In the genomic region with DNA sequence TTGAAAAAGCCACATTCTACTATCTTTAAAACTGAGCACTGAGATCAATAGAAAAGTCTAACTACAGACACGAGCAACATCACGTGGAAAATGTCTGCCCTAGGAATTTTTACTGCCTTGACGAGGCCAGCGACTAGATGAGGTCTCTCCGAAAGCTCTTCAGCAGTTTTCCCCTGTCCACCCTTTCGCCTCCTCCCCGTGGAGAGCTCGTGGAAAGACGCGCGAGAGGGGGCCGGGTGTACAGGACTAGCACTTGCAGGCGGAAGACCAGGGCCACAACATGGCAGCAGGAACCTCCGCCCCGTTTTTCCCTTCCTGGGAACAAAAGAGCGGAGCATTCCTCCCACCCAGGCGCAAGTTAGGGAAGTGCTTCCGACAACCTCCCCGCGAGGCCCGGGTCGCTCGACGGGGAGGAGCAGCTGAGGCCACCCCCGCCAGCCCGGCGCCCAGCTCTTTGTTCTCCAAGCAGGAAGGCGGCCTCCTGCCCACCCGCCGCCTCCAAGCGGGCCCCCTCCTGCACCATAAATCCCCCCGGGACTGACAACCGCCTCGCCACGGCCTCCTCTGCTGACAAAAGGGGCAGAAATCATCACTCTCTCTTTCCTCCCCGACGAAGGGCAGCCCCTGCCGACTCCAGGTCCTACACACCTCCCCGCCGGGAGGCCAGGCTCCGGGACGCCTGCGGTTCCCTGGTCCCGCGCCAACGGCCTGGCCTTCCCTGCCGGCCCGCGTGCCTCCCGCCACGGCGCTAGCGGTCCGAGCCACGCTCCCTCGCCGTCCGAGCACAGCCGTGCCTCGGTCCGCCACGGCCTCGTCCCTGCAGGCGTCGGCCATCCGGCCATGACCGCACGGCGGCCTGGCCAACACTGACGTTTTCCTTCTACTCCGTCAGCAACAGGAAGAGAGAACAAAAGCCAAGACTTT, we compare ENCODE assay signal across 8 cellular contexts. TPM values are rescaled to one million over a fixed set of nuclear protein-coding genes. Genes with fewer than 3 reads are reported as not detected.
A peak's percentile ranks its signal among the peaks of the same experiment; 100 is the strongest.
DNase-seq lines count a peak whose midpoint lies in the region; ATAC-seq and TF ChIP-seq lines count a peak whose summit lies in the region.

No MANE protein-coding gene starts in this region.

- POLR2A ChIA-PET in activated B cell treated with CpG ODN at 0.5 μM for 24 hours (lab: Charles Lee): interaction anchor here (0.6 to 11.3 kb wide), 39 partner anchors 10 to 1844 kb away, joined by 3 to 470 read pairs (median 9); partner anchors contain the start of genes AMPD3, CTR9, RNF141 and TMEM9B

- H3K27me3 Mint-ChIP-seq in activated B cell treated with CpG ODN at 0.5 μM for 24 hours: no peaks in the 10 kb centered on the region

- H3K4me3 Mint-ChIP-seq in activated B cell treated with CpG ODN at 0.5 μM for 24 hours: peak overlapping the region; percentile 97

- peak overlapping the region; percentile 67 for H3K4me3 ChIP-seq in Jurkat, Clone E6-1 (ENCODE audit: low read length)

- H3K4me1 Mint-ChIP-seq in activated B cell treated with CpG ODN at 0.5 μM for 24 hours: peaks cover 46% of the 10 kb centered on the region

- DNase-seq in AML-193 (lab: John Stamatoyannopoulos, UW): peak; percentile 13 to 18
- no peak for DNase-seq in Jurkat, Clone E6-1 (ENCODE audit: low read depth, low spot score)
- DNase-seq in activated B cell treated with CpG ODN at 0.5 μM for 24 hours: peak; percentile 54
- DNase-seq in cerebellum (ENCODE audit: low spot score): peak; percentile 40
- peak; percentile 67 for DNase-seq in kidney tubule cell (ENCODE audit: low spot score)
- DNase-seq in stimulated activated CD4-positive, alpha-beta T cell treated with anti-CD3 and anti-CD28 coated beads, Interleukin-15, amount 100 ng/mL, for 24 hours: peak; percentile 62
- DNase-seq in NCI-H446 treated with DMSO at 0.1 percent for 48 hours (lab: John Stamatoyannopoulos, UW): no peak

- TF ChIP-seq CTCF in activated B cell treated with CpG ODN at 0.5 μM for 24 hours (IDR thresholded peaks at IDR 0.05): no peak

- ATAC-seq in GM19372 (IDR thresholded peaks at IDR 0.05; ENCODE audit: low read depth, unreplicated experiment): peak; percentile 6
- peak; percentile 2 for ATAC-seq in activated B cell treated with CpG ODN at 0.5 μM for 24 hours (ENCODE audit: low read depth)

- H3K27ac Mint-ChIP-seq in activated B cell treated with CpG ODN at 0.5 μM for 24 hours: peak overlapping the region; percentile 99

- CTCF ChIA-PET in activated B cell treated with CpG ODN at 0.5 μM for 24 hours (lab: Charles Lee): interaction anchor here (0.9 to 2.8 kb wide), 5 partner anchors 15 to 221 kb away, joined by 3 to 22 read pairs (median 4); no protein-coding TSS in a partner anchor

- H3K9me3 Mint-ChIP-seq in activated B cell treated with CpG ODN at 0.5 μM for 24 hours: no peaks in the 10 kb centered on the region

- intact Hi-C loops in activated B cell treated with CpG ODN at 0.5 μM for 24 hours (cut with micrococcal nuclease): loop anchor here (1.0 kb wide), 2 partner anchors 11 to 50 kb away; partner anchors contain the start of gene ZBED5

- peaks cover 56% of the 10 kb centered on the region for H3K36me3 Mint-ChIP-seq in activated B cell treated with CpG ODN at 0.5 μM for 24 hours (ENCODE audit: low read depth)

RNA-seq across cellular contexts. Expression of gene EIF4G2, which starts 0.8 kb away (rescaled TPM):
- polyA plus RNA-seq in Jurkat, Clone E6-1 (2012; ENCODE audit: insufficient read depth, insufficient read length): 867 TPM
- 675 and 769 TPM in 2 replicates for total RNA-seq in activated B cell treated with CpG ODN at 0.5 μM for 24 hours
- 710 TPM for total RNA-seq in cerebellum

RNA-seq across cellular contexts. Expression of gene ZBED5, which starts 50.0 kb away (rescaled TPM):
- polyA plus RNA-seq in Jurkat, Clone E6-1 (2012; ENCODE audit: insufficient read depth, insufficient read length): 39.7 TPM
- total RNA-seq in activated B cell treated with CpG ODN at 0.5 μM for 24 hours (111 and 116 TPM in 2 replicates), cerebellum (71.9 TPM)

RNA-seq across cellular contexts. Expression of gene CTR9, which starts 56.8 kb away (rescaled TPM):
- 39.4 TPM for polyA plus RNA-seq in Jurkat, Clone E6-1 (2012; ENCODE audit: insufficient read depth, insufficient read length)
- total RNA-seq in activated B cell treated with CpG ODN at 0.5 μM for 24 hours (50.6 and 52.8 TPM in 2 replicates), cerebellum (31.8 TPM)

Comparison
In these comparisons a context has a peak if more than half of its experiments do, and no peak if none do; other contexts are left out.
1. DNase-seq: peak in AML-193 (2 of 2), activated B cell treated with CpG ODN at 0.5 μM for 24 hours (single experiment), cerebellum (single experiment), kidney tubule cell (single experiment) and stimulated activated CD4-positive, alpha-beta T cell treated with anti-CD3 and anti-CD28 coated beads, Interleukin-15, amount 100 ng/mL, for 24 hours (single experiment); none in Jurkat, Clone E6-1 (single experiment) and NCI-H446 treated with DMSO at 0.1 percent for 48 hours (single experiment).